Comparison of ENCODE assay signal across 15 cellular contexts in genomic region chr7:151709141-151710038, GRCh38.
"Had no signal": no experiment of that assay in that cellular context is flagged by ENCODE, and none has a peak within 500 bp of the region (broad histone marks: within the 10 kb centered on the region; RNA-seq: fewer than 3 reads in every experiment).

No MANE protein-coding gene starts in this region.

- H3K36me3 ChIP-seq: cardiac muscle cell, prostate gland, sigmoid colon, stomach, thoracic aorta had no signal

- H3K4me1 ChIP-seq: prostate gland had no signal

- DNase-seq: activated CD4-positive, alpha-beta T cell treated with anti-CD3 and anti-CD28 coated beads, Interleukin-2, amount 50 U/mL, for 4 hours; activated naive CD4-positive, alpha-beta T cell treated with anti-CD3 and anti-CD28 coated beads, Interleukin-2, amount 50 U/mL, for 16 hours; activated T-cell treated with anti-CD3 and anti-CD28 coated beads for 4 hours; dorsolateral prefrontal cortex; endodermal cell; erythroblast; hippocampal formation; left ventricle myocardium superior; occipital lobe; sigmoid colon; stimulated activated CD4-positive, alpha-beta T cell treated with anti-CD3 and anti-CD28 coated beads, Interleukin-1b, Interleukin-23, amount 100 ng/mL, for 48 hours; stomach had no signal

- H3K4me3 ChIP-seq: cardiac muscle cell, dorsolateral prefrontal cortex, prostate gland, sigmoid colon, stomach, thoracic aorta had no signal

- H3K27me3 ChIP-seq: cardiac muscle cell, dorsolateral prefrontal cortex, sigmoid colon, stomach had no signal

- H3K9me3 ChIP-seq: prostate gland, sigmoid colon, stomach, thoracic aorta had no signal

- H3K27ac ChIP-seq: cardiac muscle cell, dorsolateral prefrontal cortex, prostate gland, sigmoid colon, stomach, thoracic aorta had no signal
